In the genomic region with DNA sequence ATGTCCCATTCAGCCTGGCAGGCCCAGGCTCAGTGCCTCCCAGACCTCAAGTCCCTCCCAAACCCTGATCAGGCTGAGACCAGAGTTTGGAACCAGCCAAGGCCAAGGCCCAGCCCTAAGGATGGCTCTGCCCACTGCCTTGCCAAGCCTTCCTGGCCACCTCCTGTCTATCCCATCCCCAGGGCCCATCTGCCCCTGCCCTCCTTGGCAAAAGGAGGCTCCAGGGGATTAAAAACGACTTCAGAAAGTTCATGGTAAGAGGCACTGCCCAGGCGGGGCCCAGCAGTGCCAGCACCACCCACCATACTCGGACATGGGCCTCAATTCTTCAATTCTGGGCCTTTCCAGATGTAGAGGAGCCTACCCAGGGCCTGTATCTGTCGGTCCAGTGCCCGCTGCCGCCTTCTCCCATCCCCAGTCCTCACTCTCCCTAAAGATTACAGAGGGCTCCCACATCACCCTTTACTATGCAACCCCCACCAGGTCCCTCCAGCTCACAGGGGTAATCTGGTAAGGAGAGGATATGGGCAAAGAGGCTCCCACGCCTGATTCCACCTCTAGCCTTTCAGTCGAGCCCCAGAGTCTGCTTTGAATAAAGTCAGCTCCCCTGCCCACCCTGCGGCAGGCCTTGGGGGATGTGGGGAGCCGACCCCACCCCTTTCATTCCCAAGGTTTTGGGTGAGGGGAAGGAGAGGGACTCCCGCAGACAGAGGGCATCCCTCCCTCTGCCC, we compare ENCODE assay signal across 8 cellular contexts. TPM values are rescaled to one million over a fixed set of nuclear protein-coding genes. Genes with fewer than 3 reads are reported as not detected.
DNase-seq lines count a peak whose midpoint lies in the region; ATAC-seq and TF ChIP-seq lines count a peak whose summit lies in the region.

No MANE protein-coding gene starts in this region.

- no peaks in the 10 kb centered on the region for H3K36me3 Mint-ChIP-seq in natural killer cell treated with Interleukin-12 subunit alpha and Interleukin-12 subunit beta and Interleukin-15 and Interleukin-18, amount 100 ng/mL, for 72 hours

- 0 out of 2 replicates have a peak overlapping the region, but pooled peaks have one; percentile 3 for H3K27ac ChIP-seq in PC-9
- peak overlapping the region; percentile 90 to 92 (median 91) for H3K27ac ChIP-seq in esophagus squamous epithelium
- H3K27ac ChIP-seq in effector memory CD4-positive, alpha-beta T cell (ENCODE audit: insufficient read depth, low read length, poor library complexity, severe bottlenecking), result no peak overlapping the region

- peak overlapping the region; percentile 99 for H3K4me2 ChIP-seq in PC-9

- 10 to 26% methylated on average over 2 to 3 of the region's 11 CpGs for WGBS in esophagus squamous epithelium, 2 donors

- peaks cover 0 to 14% of the 10 kb centered on the region in 2 donors for H3K4me1 Mint-ChIP-seq in natural killer cell treated with Interleukin-12 subunit alpha and Interleukin-12 subunit beta and Interleukin-15 and Interleukin-18, amount 100 ng/mL, for 72 hours (ENCODE audit: low read depth in 2 of 2)

- intact Hi-C loops in PC-9 (cut with micrococcal nuclease; ENCODE audit: unreplicated experiment), result loop anchor here (2.0 kb wide), 1 partner anchor 71 kb away; a partner anchor contains a TSS
- intact Hi-C loops in esophagus squamous epithelium (cut with DNase I), result no loop called here

- no peaks in the 10 kb centered on the region for H3K36me3 ChIP-seq in PC-9 (ENCODE audit: low read depth)
- peaks cover 0 to 4% (median under 1%) of the 10 kb centered on the region in 3 donors for H3K36me3 ChIP-seq in esophagus squamous epithelium
- H3K36me3 ChIP-seq in effector memory CD4-positive, alpha-beta T cell (ENCODE audit: control insufficient read depth, insufficient read depth, low read length), result no peaks in the 10 kb centered on the region

- H3K4me1 ChIP-seq in PC-9 (replicated peaks; ENCODE audit: insufficient read depth) (peaks cover 29% of the 10 kb centered on the region), esophagus squamous epithelium (peaks cover 17 to 49% (median 21%) of the 10 kb centered on the region in 3 donors)
- peaks cover 11% of the 10 kb centered on the region for H3K4me1 ChIP-seq in effector memory CD4-positive, alpha-beta T cell (ENCODE audit: control insufficient read depth, insufficient read depth, low read length, poor library complexity, severe bottlenecking)

- no peak for TF ChIP-seq POLR2A in esophagus squamous epithelium (IDR thresholded peaks at IDR 0.05)

- H3K27me3 ChIP-seq in PC-9 (ENCODE audit: insufficient read depth, low read depth) (no peaks in the 10 kb centered on the region), esophagus squamous epithelium (no peaks in the 10 kb centered on the region)
- H3K27me3 ChIP-seq in effector memory CD4-positive, alpha-beta T cell (replicated peaks; ENCODE audit: control insufficient read depth, insufficient read depth, low read length, poor library complexity, severe bottlenecking), result peaks cover 22% of the 10 kb centered on the region

- TF ChIP-seq CTCF in AG09309 (IDR thresholded peaks at IDR 0.05; ENCODE audit: control insufficient read depth, insufficient read depth, low read depth, low read length, missing control alignments), result no peak
- no peak for TF ChIP-seq CTCF in PC-9 (conservative IDR thresholded peaks at IDR 0.05)
- no peak for TF ChIP-seq CTCF in esophagus squamous epithelium (IDR thresholded peaks at IDR 0.05)

- POLR2A ChIA-PET in PC-9 (lab: Charles Lee; ENCODE audit: unreplicated experiment), result no interaction called here

- CTCF ChIA-PET in PC-9 (lab: Charles Lee), result no interaction called here

- H3K9me3 Mint-ChIP-seq in natural killer cell treated with Interleukin-12 subunit alpha and Interleukin-12 subunit beta and Interleukin-15 and Interleukin-18, amount 100 ng/mL, for 72 hours, result no peaks in the 10 kb centered on the region

- no TSS peak for BruUV-seq in PC-9 (replicated peaks; lab: Mats Ljungman, UMichigan)

- H3K79me2 ChIP-seq in PC-9 (ENCODE audit: low read depth), result peaks cover 43% of the 10 kb centered on the region

- DNase-seq in AG09309 (ENCODE audit: low read depth) (no peak), PC-9 (no peak), esophagus squamous epithelium (lab: John Stamatoyannopoulos, UW) (no peak), GM19240 (ENCODE audit: insufficient read length, low spot score) (no peak)
- peak; percentile 31 for DNase-seq in natural killer cell treated with Interleukin-12 subunit alpha and Interleukin-12 subunit beta and Interleukin-15 and Interleukin-18, amount 100 ng/mL, for 72 hours (ENCODE audit: low spot score)
- DNase-seq in effector memory CD4-positive, alpha-beta T cell, result no peak

- peaks cover 16 to 30% of the 10 kb centered on the region in 2 donors for H3K27me3 Mint-ChIP-seq in natural killer cell treated with Interleukin-12 subunit alpha and Interleukin-12 subunit beta and Interleukin-15 and Interleukin-18, amount 100 ng/mL, for 72 hours

- no peaks in the 10 kb centered on the region; the same call in 1 of the 2 replicates for H3F3A ChIP-seq in PC-9 (ENCODE audit: insufficient read depth, low read depth)

- peak in 1 of 2 donors; percentile 29 for ATAC-seq in natural killer cell treated with Interleukin-12 subunit alpha and Interleukin-12 subunit beta and Interleukin-15 and Interleukin-18, amount 100 ng/mL, for 72 hours
- ATAC-seq in GM19023 (IDR thresholded peaks at IDR 0.05; ENCODE audit: unreplicated experiment) (no peak), HG03571 (IDR thresholded peaks at IDR 0.05; ENCODE audit: unreplicated experiment) (no peak)

- H3K4me3 ChIP-seq in AG09309 (ENCODE audit: control insufficient read depth, low read depth, low read length), result peak overlapping the region; percentile 87
- H3K4me3 ChIP-seq in PC-9, result peak overlapping the region; percentile 89
- peak overlapping the region; percentile 79 to 92 (median 87) for H3K4me3 ChIP-seq in esophagus squamous epithelium
- H3K4me3 ChIP-seq in effector memory CD4-positive, alpha-beta T cell (ENCODE audit: insufficient read depth, low read depth, low read length, poor library complexity, severe bottlenecking), result no peak overlapping the region

- peak overlapping the region; percentile 88 for H2AFZ ChIP-seq in PC-9

- no peak overlapping the region for H3K27ac Mint-ChIP-seq in natural killer cell treated with Interleukin-12 subunit alpha and Interleukin-12 subunit beta and Interleukin-15 and Interleukin-18, amount 100 ng/mL, for 72 hours

- H3K4me3 Mint-ChIP-seq in natural killer cell treated with Interleukin-12 subunit alpha and Interleukin-12 subunit beta and Interleukin-15 and Interleukin-18, amount 100 ng/mL, for 72 hours, result peak overlapping the region; percentile 45

- H4K20me1 ChIP-seq in PC-9 (ENCODE audit: insufficient read depth), result no peaks in the 10 kb centered on the region

- H3K9me3 ChIP-seq in PC-9 (ENCODE audit: insufficient read depth, low read depth) (no peaks in the 10 kb centered on the region), esophagus squamous epithelium (no peaks in the 10 kb centered on the region)
- H3K9me3 ChIP-seq in effector memory CD4-positive, alpha-beta T cell (ENCODE audit: control insufficient read depth, low read length), result no peaks in the 10 kb centered on the region

- H3K9me2 ChIP-seq in PC-9 (ENCODE audit: insufficient read depth), result no peaks in the 10 kb centered on the region

RNA-seq across cellular contexts. Expression of a gene that starts 0.9 kb away (rescaled TPM):
- total RNA-seq in PC-9 (2021), result 48.3 and 61.9 TPM in 2 replicates
- total RNA-seq in esophagus squamous epithelium, result 10 to 100 TPM; 11.5 to 14.7 (median 13.9) TPM
- total RNA-seq in natural killer cell treated with Interleukin-12 subunit alpha and Interleukin-12 subunit beta and Interleukin-15 and Interleukin-18, amount 100 ng/mL, for 72 hours, result under 1 TPM; 0.22 to 0.40 TPM

RNA-seq across cellular contexts. Expression of a gene that starts 30.3 kb away (rescaled TPM):
- total RNA-seq in PC-9 (2021) (35.4 TPM in 2 replicates), esophagus squamous epithelium (10 to 100 TPM; 13.4 to 19.5 (median 14.0) TPM)
- 10 to 100 TPM in 1 of 2 donors, 1 to 10 TPM in 1; 6.9 to 10.7 TPM for total RNA-seq in natural killer cell treated with Interleukin-12 subunit alpha and Interleukin-12 subunit beta and Interleukin-15 and Interleukin-18, amount 100 ng/mL, for 72 hours

Comparison
In these comparisons a context has a peak if more than half of its experiments do, and no peak if none do; other contexts are left out.
1. RNA of a gene that starts 0.9 kb away (total RNA-seq): 48.3 to 61.9 TPM in PC-9 and 11.5 to 14.7 TPM in esophagus squamous epithelium; 0.22 to 0.40 TPM in natural killer cell treated with Interleukin-12 subunit alpha and Interleukin-12 subunit beta and Interleukin-15 and Interleukin-18, amount 100 ng/mL, for 72 hours; every median in the first group is over 4 times any median in the second.